Comparison of ENCODE assay signal across 2 cellular contexts in genomic region chr4:184992422-184992821, GRCh38.
TF ChIP-seq lines count a peak whose summit lies in the region.

No MANE protein-coding gene starts in this region.

TF ChIP-seq in IMR-90, 13 proteins besides CTCF, POLR2A, EP300 and RAD21 (continued from another document):
- TF ChIP-seq BHLHE40 (IDR thresholded peaks at IDR 0.05; ENCODE audit: low read depth, low read length) (no peak), RCOR1 (IDR thresholded peaks at IDR 0.05; ENCODE audit: insufficient replicate concordance, low read length) (no peak), CEBPB (IDR thresholded peaks at IDR 0.05; ENCODE audit: low read depth, low read length) (no peak), FOS (IDR thresholded peaks at IDR 0.05; ENCODE audit: low read depth, low read length) (no peak), CHD1 (IDR thresholded peaks at IDR 0.05; ENCODE audit: low read depth, low read length) (no peak), ELK1 (IDR thresholded peaks at IDR 0.05; ENCODE audit: borderline replicate concordance, low read depth, low read length) (no peak)

TF ChIP-seq in GM23338, 12 proteins besides CTCF, POLR2A, EP300 and RAD21 (continued from another document):
- TF ChIP-seq NANOG (IDR thresholded peaks at IDR 0.05; ENCODE audit: borderline replicate concordance) (no peak), ZNF462 (CRISPR knock-in tag; IDR thresholded peaks at IDR 0.05) (no peak), ZNF114 (CRISPR knock-in tag; IDR thresholded peaks at IDR 0.05) (no peak), REST (IDR thresholded peaks at IDR 0.05; ENCODE audit: unreplicated experiment) (no peak), EZH2phosphoT487 (IDR thresholded peaks at IDR 0.05; ENCODE audit: unreplicated experiment) (no peak), ZNF331 (CRISPR knock-in tag; IDR thresholded peaks at IDR 0.05; ENCODE audit: low read depth) (no peak), EZH2 (IDR thresholded peaks at IDR 0.05; ENCODE audit: low read depth, unreplicated experiment) (no peak)
